ENCODE assay signal across 20 cellular contexts in genomic region chr7:121562274-121562673, GRCh38.
DNase-seq lines count a peak whose midpoint lies in the region; ATAC-seq and TF ChIP-seq lines count a peak whose summit lies in the region.
"Had no signal": no experiment of that assay in that cellular context is flagged by ENCODE, and none has a peak within 500 bp of the region (broad histone marks: within the 10 kb centered on the region; RNA-seq: fewer than 3 reads in every experiment).

No MANE protein-coding gene starts in this region.

- no peaks in the 10 kb centered on the region for H3K9me3 ChIP-seq in HCT116 (ENCODE audit: control insufficient read depth in 1 of 2, insufficient read depth in 1 of 2, low read depth in 1 of 2, low read length in 2 of 2)
- H3K9me3 ChIP-seq in adipocyte (ENCODE audit: control insufficient read depth, low read length) = no peaks in the 10 kb centered on the region
- no peaks in the 10 kb centered on the region for H3K9me3 ChIP-seq in breast epithelium
- H3K9me3 ChIP-seq in Caco-2 = no peaks in the 10 kb centered on the region
- H3K9me3 ChIP-seq in gastroesophageal sphincter = no peaks in the 10 kb centered on the region
- H3K9me3 ChIP-seq: pancreas, right lobe of liver had no signal

- no peak overlapping the region for H3K9ac ChIP-seq in HCT116 (ENCODE audit: low read length)
- H3K9ac ChIP-seq in adipocyte (ENCODE audit: low read length) = no peak overlapping the region

- intact Hi-C loops in HCT116 (cut with micrococcal nuclease) = loop anchor here (5.0 kb wide), 1 partner anchor 435 kb away; no protein-coding TSS in a partner anchor
- intact Hi-C loops in breast epithelium (cut with DNase I; ENCODE audit: low total_unique reads) = no loop called here
- intact Hi-C loops in Caco-2 (cut with micrococcal nuclease; ENCODE audit: unreplicated experiment) = no loop called here

- peaks cover 2% of the 10 kb centered on the region for H3K27me3 Mint-ChIP-seq in Caco-2 (ENCODE audit: insufficient read depth, unreplicated experiment)

- no peak for TF ChIP-seq EP300 in gastroesophageal sphincter (IDR thresholded peaks at IDR 0.05)

- H3K36me3 Mint-ChIP-seq in Caco-2 (ENCODE audit: insufficient read depth, unreplicated experiment) = no peaks in the 10 kb centered on the region
- H3K36me3 Mint-ChIP-seq: activated naive CD8-positive, alpha-beta T cell treated with anti-CD3 and anti-CD28 coated beads for 36 hours; brain; CD14-positive monocyte; natural killer cell treated with Interleukin-12 subunit alpha and Interleukin-12 subunit beta and Interleukin-15 and Interleukin-18, amount 100 ng/mL, for 72 hours had no signal

- no peak for TF ChIP-seq RAD21 in HCT116 (IDR thresholded peaks at IDR 0.05; ENCODE audit: low read depth)

- H3K9me2 ChIP-seq in HCT116 (ENCODE audit: insufficient read depth) = no peaks in the 10 kb centered on the region

- no peaks in the 10 kb centered on the region for H3K79me2 ChIP-seq in HCT116 (ENCODE audit: insufficient read depth, low read length)

- TF ChIP-seq CTCF in AG04449 (IDR thresholded peaks at IDR 0.05; ENCODE audit: insufficient read depth, low read length, missing control alignments) (no peak), HCT116 (IDR thresholded peaks at IDR 0.05 in 2 of 3, conservative IDR thresholded peaks at IDR 0.05 in 1 of 3; ENCODE audit: borderline replicate concordance in 1 of 3, insufficient read depth in 1 of 3, low read depth in 2 of 3, low read length in 2 of 3) (no peak), breast epithelium (IDR thresholded peaks at IDR 0.05) (no peak), Caco-2 (IDR thresholded peaks at IDR 0.05; ENCODE audit: insufficient read depth in 1 of 2, low read depth in 1 of 2, low read length in 1 of 2, severe bottlenecking in 1 of 2, unreplicated experiment in 1 of 2) (no peak), gastroesophageal sphincter (IDR thresholded peaks at IDR 0.05) (no peak)

- H3K4me2 ChIP-seq in HCT116 (ENCODE audit: low read length) = 0 out of 2 replicates have a peak overlapping the region, but pooled peaks have one; percentile 5

- H3K27ac ChIP-seq in HCT116 (ENCODE audit: low read depth, low read length) (no peak overlapping the region), breast epithelium (no peak overlapping the region), gastroesophageal sphincter (no peak overlapping the region)
- H3K27ac ChIP-seq: pancreas, right lobe of liver had no signal

- TF ChIP-seq POLR2A in HCT116 (IDR thresholded peaks at IDR 0.05; ENCODE audit: borderline replicate concordance, extremely low read depth, insufficient read depth, insufficient read length) (no peak), breast epithelium (IDR thresholded peaks at IDR 0.05) (no peak), gastroesophageal sphincter (IDR thresholded peaks at IDR 0.05) (no peak)

- no peaks in the 10 kb centered on the region for H3K9me3 Mint-ChIP-seq in Caco-2 (ENCODE audit: unreplicated experiment)
- H3K9me3 Mint-ChIP-seq: activated B cell treated with CpG ODN at 0.5 μM for 24 hours; activated naive CD8-positive, alpha-beta T cell treated with anti-CD3 and anti-CD28 coated beads for 36 hours; natural killer cell treated with Interleukin-12 subunit alpha and Interleukin-12 subunit beta and Interleukin-15 and Interleukin-18, amount 100 ng/mL, for 72 hours had no signal

- DNase-seq in AG04449 (ENCODE audit: low read depth, low spot score) = peak; percentile 23
- no peak for DNase-seq in HCT116 (ENCODE audit: low read depth, low spot score)
- peak; percentile 50 for DNase-seq in adipocyte (ENCODE audit: low read depth)
- peak; percentile 57 for DNase-seq in kidney glomerular epithelial cell (lab: John Stamatoyannopoulos, UW)
- DNase-seq in breast epithelium (ENCODE audit: low spot score in 2 of 2) = no peak
- DNase-seq in Caco-2 = no peak
- DNase-seq in cerebellum (ENCODE audit: low spot score) = no peak
- DNase-seq: activated B cell treated with CpG ODN at 0.5 μM for 24 hours; activated CD4-positive, alpha-beta T cell treated with anti-CD3 and anti-CD28 coated beads, Interleukin-2, amount 50 U/mL, for 48 hours; activated naive CD8-positive, alpha-beta T cell treated with anti-CD3 and anti-CD28 coated beads for 36 hours; NCI-H1417 treated with DMSO at 0.1 percent for 48 hours; NCI-H524 treated with DMSO at 0.1 percent for 48 hours; pancreas; right lobe of liver; T-helper 9 cell had no signal

- RAD21 ChIA-PET in HCT116 (lab: Charles Lee; ENCODE audit: low non-redundant PET in 1 of 2, low total read pairs in 2 of 2, uncharacterized antibody in 2 of 2, unreplicated experiment in 2 of 2) = no interaction called here

- H4K20me1 ChIP-seq in HCT116 (ENCODE audit: insufficient read depth) = no peaks in the 10 kb centered on the region

- H3K27me3 ChIP-seq in HCT116 (ENCODE audit: insufficient read depth, low read length) (no peaks in the 10 kb centered on the region), adipocyte (replicated peaks; ENCODE audit: control insufficient read depth, insufficient read depth, low read length) (no peaks in the 10 kb centered on the region), breast epithelium (no peaks in the 10 kb centered on the region), Caco-2 (replicated peaks; ENCODE audit: control insufficient read depth, insufficient read depth, low read length) (no peaks in the 10 kb centered on the region), gastroesophageal sphincter (no peaks in the 10 kb centered on the region)
- H3K27me3 ChIP-seq: pancreas, right lobe of liver had no signal

- CTCF ChIA-PET in AG04449 (lab: Yijun Ruan, JAX) = interaction anchor here (1.4 to 1.7 kb wide), 2 partner anchors 195 to 432 kb away, joined by 6 to 8 read pairs; no protein-coding TSS in a partner anchor
- CTCF ChIA-PET in HCT116 (lab: Charles Lee) = interaction anchor here (1.7 kb wide), 1 partner anchor 432 kb away, joined by 6 read pairs; no protein-coding TSS in a partner anchor
- CTCF ChIA-PET in Caco-2 (lab: Charles Lee) = no interaction called here

- H3K4me1 ChIP-seq in HCT116 (ENCODE audit: control insufficient read depth in 1 of 2, insufficient read depth in 2 of 2, low read length in 2 of 2) (peaks cover 6 to 17% of the 10 kb centered on the region in 2 experiments; a peak in 2 of 4 replicates), adipocyte (ENCODE audit: control insufficient read depth, insufficient read depth, low read length) (peaks cover 4% of the 10 kb centered on the region), breast epithelium (no peaks in the 10 kb centered on the region), Caco-2 (no peaks in the 10 kb centered on the region), gastroesophageal sphincter (no peaks in the 10 kb centered on the region)
- H3K4me1 ChIP-seq: pancreas, right lobe of liver had no signal

- BruUV-seq in HCT116 (replicated peaks; lab: Mats Ljungman, UMichigan) (no TSS peak), Caco-2 (replicated peaks; lab: Mats Ljungman, UMichigan) (no TSS peak)

- H3K36me3 ChIP-seq in HCT116 (ENCODE audit: control insufficient read depth in 1 of 2, insufficient read depth in 2 of 2, low read length in 2 of 2) (no peaks in the 10 kb centered on the region), adipocyte (ENCODE audit: control insufficient read depth, insufficient read depth, low read length, severe bottlenecking) (no peaks in the 10 kb centered on the region), breast epithelium (no peaks in the 10 kb centered on the region), Caco-2 (ENCODE audit: control insufficient read depth, insufficient read depth, low read length) (no peaks in the 10 kb centered on the region), gastroesophageal sphincter (no peaks in the 10 kb centered on the region)
- H3K36me3 ChIP-seq: pancreas, right lobe of liver had no signal

- POLR2A ChIA-PET in AG04449 (lab: Yijun Ruan, JAX) (no interaction called here), HCT116 (lab: Charles Lee) (no interaction called here), Caco-2 (lab: Charles Lee) (no interaction called here)

- H3K4me1 Mint-ChIP-seq in Caco-2 (ENCODE audit: low read depth, unreplicated experiment) = no peaks in the 10 kb centered on the region
- H3K4me1 Mint-ChIP-seq: activated B cell treated with CpG ODN at 0.5 μM for 24 hours; activated naive CD8-positive, alpha-beta T cell treated with anti-CD3 and anti-CD28 coated beads for 36 hours; CD14-positive monocyte had no signal

- no peak overlapping the region for H3K4me3 Mint-ChIP-seq in Caco-2 (ENCODE audit: unreplicated experiment)
- H3K4me3 Mint-ChIP-seq: activated B cell treated with CpG ODN at 0.5 μM for 24 hours; activated naive CD8-positive, alpha-beta T cell treated with anti-CD3 and anti-CD28 coated beads for 36 hours; brain; CD14-positive monocyte; natural killer cell treated with Interleukin-12 subunit alpha and Interleukin-12 subunit beta and Interleukin-15 and Interleukin-18, amount 100 ng/mL, for 72 hours had no signal

- ATAC-seq in HCT116 (no peak), gastroesophageal sphincter (no peak)
- ATAC-seq: left lobe of liver; natural killer cell treated with Interleukin-12 subunit alpha and Interleukin-12 subunit beta and Interleukin-15 and Interleukin-18, amount 100 ng/mL, for 72 hours; pancreas; right lobe of liver had no signal

- H3K4me3 ChIP-seq in AG04449 (ENCODE audit: low read depth, low read length) (no peak overlapping the region), HCT116 (replicated peaks in 1 of 2; ENCODE audit: low read depth in 1 of 2, low read length in 2 of 2) (no peak overlapping the region), adipocyte (ENCODE audit: low read length) (no peak overlapping the region), breast epithelium (no peak overlapping the region), Caco-2 (ENCODE audit: low read depth, low read length) (no peak overlapping the region), gastroesophageal sphincter (no peak overlapping the region)
- H3K4me3 ChIP-seq: pancreas, right lobe of liver had no signal

- whole genome bisulfite sequencing in gastroesophageal sphincter (ENCODE audit: low coverage in 1 of 2), 2 donors = 92 to 100% methylated on average over 1 of the region's 1 CpG

- H3K27ac Mint-ChIP-seq in Caco-2 (ENCODE audit: unreplicated experiment) = no peak overlapping the region
- H3K27ac Mint-ChIP-seq: activated B cell treated with CpG ODN at 0.5 μM for 24 hours; activated naive CD8-positive, alpha-beta T cell treated with anti-CD3 and anti-CD28 coated beads for 36 hours; CD14-positive monocyte; natural killer cell treated with Interleukin-12 subunit alpha and Interleukin-12 subunit beta and Interleukin-15 and Interleukin-18, amount 100 ng/mL, for 72 hours had no signal

- H2AFZ ChIP-seq in HCT116 (ENCODE audit: low read depth, low read length, poor library complexity, severe bottlenecking) = peak overlapping the region; percentile 40

TF ChIP-seq in HCT116, 20 proteins besides CTCF, POLR2A, EP300 and RAD21 (continues in another document):
- TF ChIP-seq ELF1 (IDR thresholded peaks at IDR 0.05; ENCODE audit: borderline replicate concordance, low read depth) = no peak
- TF ChIP-seq ZFX (IDR thresholded peaks at IDR 0.05) = no peak
- no peak for TF ChIP-seq TCF7L2 (IDR thresholded peaks at IDR 0.05; ENCODE audit: borderline replicate concordance, extremely low read depth, insufficient read depth, insufficient read length)
- TF ChIP-seq JUND (IDR thresholded peaks at IDR 0.05) = no peak
- TF ChIP-seq SP1 (IDR thresholded peaks at IDR 0.05; ENCODE audit: low read depth) = no peak
- no peak for TF ChIP-seq EGR1 (IDR thresholded peaks at IDR 0.05; ENCODE audit: low read depth)

Comparison
In these comparisons a context has a peak if more than half of its experiments do, and no peak if none do; other contexts are left out.
1. DNase-seq: peak in AG04449 (single experiment), adipocyte (single experiment) and kidney glomerular epithelial cell (single experiment); none in HCT116 (single experiment), breast epithelium (0 of 2), Caco-2 (0 of 2) and cerebellum (single experiment).